Comparison of ENCODE assay signal across 8 cellular contexts in genomic region chr9:106859957-106860715, GRCh38. TPM values are rescaled to one million over a fixed set of nuclear protein-coding genes. Genes with fewer than 3 reads are reported as not detected.
DNase-seq lines count a peak whose midpoint lies in the region; ATAC-seq lines count a peak whose summit lies in the region.

No MANE protein-coding gene starts in this region.

- intact Hi-C loops in posterior vena cava (cut with DNase I): loop anchor here in 1 of 2 donors (10.0 kb wide), 2 partner anchors 65 to 155 kb away; no protein-coding TSS in a partner anchor

- no peaks in the 10 kb centered on the region for H3K27me3 ChIP-seq in NT2/D1 (ENCODE audit: insufficient read depth, insufficient read length)

- H3K4me1 ChIP-seq in NT2/D1 (ENCODE audit: insufficient read depth, insufficient read length): no peaks in the 10 kb centered on the region

- peak overlapping the region; percentile 69 for H3K4me3 ChIP-seq in NT2/D1 (ENCODE audit: insufficient read length, low read depth)

- no peaks in the 10 kb centered on the region for H3K36me3 ChIP-seq in NT2/D1 (ENCODE audit: insufficient read depth, insufficient read length, low read length)

- peak; percentile 52 for DNase-seq in DMS 273 treated with DMSO at 0.1 percent for 48 hours (lab: John Stamatoyannopoulos, UW)
- no peak for DNase-seq in NT2/D1 (ENCODE audit: low read depth, low spot score)
- DNase-seq in foreskin melanocyte: peak; percentile 14
- DNase-seq in posterior vena cava (ENCODE audit: low spot score): peak; percentile 80
- DNase-seq in NCI-H2081 (lab: John Stamatoyannopoulos, UW): no peak
- DNase-seq in NCI-H226: no peak

- H3K9ac ChIP-seq in NT2/D1 (ENCODE audit: insufficient read length, low read depth): peak overlapping the region; percentile 90

- ATAC-seq in GM18870 (IDR thresholded peaks at IDR 0.05; ENCODE audit: unreplicated experiment) (no peak), HG03521 (IDR thresholded peaks at IDR 0.05; ENCODE audit: unreplicated experiment) (no peak)

- no peaks in the 10 kb centered on the region for H3K9me3 ChIP-seq in NT2/D1 (ENCODE audit: insufficient read depth, low read length)

RNA-seq across cellular contexts. Expression of gene ZNF462, which starts 2.8 kb away (rescaled TPM):
- total RNA-seq in posterior vena cava: 10 to 100 TPM; 20.0 to 25.7 TPM

Comparison
In these comparisons a context has a peak if more than half of its experiments do, and no peak if none do; other contexts are left out.
1. DNase-seq: peak in DMS 273 treated with DMSO at 0.1 percent for 48 hours (single experiment), foreskin melanocyte (single experiment) and posterior vena cava (single experiment); none in NT2/D1 (single experiment), NCI-H2081 (0 of 2) and NCI-H226 (single experiment).